ENCODE assay signal across 1 cellular context in the genomic region with DNA sequence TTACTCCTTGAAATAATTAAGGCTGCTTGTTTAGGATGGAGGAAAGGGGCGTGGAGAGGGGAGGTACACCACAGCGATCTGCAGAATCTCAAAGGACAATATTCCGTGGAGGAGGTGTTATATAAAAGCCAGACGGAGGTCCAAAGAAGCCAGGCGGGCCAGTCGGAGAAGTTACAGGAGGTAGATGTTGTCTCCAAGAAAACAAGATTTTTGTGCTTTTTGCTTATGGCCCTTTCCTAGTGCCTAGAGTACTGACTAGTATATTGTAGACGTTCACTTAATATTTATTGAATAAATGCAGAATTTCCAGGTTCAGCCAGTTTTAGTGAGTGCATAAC.
TF ChIP-seq lines count a peak whose summit lies in the region.

No MANE protein-coding gene starts in this region.

TF ChIP-seq in K562, 482 proteins besides CTCF, POLR2A, EP300 and RAD21 (continued from another document):
- TF ChIP-seq, protein P1, sequence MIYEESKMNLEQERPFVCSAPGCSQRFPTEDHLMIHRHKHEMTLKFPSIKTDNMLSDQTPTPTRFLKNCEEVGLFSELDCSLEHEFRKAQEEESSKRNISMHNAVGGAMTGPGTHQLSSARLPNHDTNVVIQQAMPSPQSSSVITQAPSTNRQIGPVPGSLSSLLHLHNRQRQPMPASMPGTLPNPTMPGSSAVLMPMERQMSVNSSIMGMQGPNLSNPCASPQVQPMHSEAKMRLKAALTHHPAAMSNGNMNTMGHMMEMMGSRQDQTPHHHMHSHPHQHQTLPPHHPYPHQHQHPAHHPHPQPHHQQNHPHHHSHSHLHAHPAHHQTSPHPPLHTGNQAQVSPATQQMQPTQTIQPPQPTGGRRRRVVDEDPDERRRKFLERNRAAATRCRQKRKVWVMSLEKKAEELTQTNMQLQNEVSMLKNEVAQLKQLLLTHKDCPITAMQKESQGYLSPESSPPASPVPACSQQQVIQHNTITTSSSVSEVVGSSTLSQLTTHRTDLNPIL (CRISPR knock-in tag; IDR thresholded peaks at IDR 0.05) = no peak
- TF ChIP-seq BDP1 (IDR thresholded peaks at IDR 0.05; ENCODE audit: insufficient read depth, insufficient read length) = no peak
- TF ChIP-seq RFX5 (IDR thresholded peaks at IDR 0.05; ENCODE audit: low read depth, low read length) = no peak
- no peak for TF ChIP-seq NFIC (IDR thresholded peaks at IDR 0.05)
- TF ChIP-seq ZNF174 (CRISPR knock-in tag; IDR thresholded peaks at IDR 0.05) = no peak
